ENCODE assay signal across 7 cellular contexts in the genomic region with DNA sequence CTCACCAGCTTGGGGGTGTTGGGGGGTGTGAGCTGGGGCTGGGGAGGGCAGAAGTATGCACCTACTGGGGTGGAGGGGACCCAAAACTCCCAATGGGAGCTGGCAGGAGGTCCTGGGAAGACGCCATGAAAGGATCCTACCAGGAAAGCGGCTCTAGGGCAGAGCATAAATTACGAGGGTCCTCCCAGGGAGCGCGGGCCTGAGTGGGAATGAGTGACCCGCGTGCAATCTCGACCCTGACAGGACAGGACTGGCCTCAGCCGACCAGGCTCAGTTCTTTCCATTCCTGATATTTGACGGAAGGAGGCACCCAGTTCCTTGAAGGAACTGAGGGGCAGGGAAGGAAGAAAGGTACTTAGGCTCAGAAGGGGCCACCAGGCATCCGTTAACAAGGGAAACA.
A peak's percentile ranks its signal among the peaks of the same experiment; 100 is the strongest.
DNase-seq lines count a peak whose midpoint lies in the region; ATAC-seq, FAIRE-seq and TF ChIP-seq lines count a peak whose summit lies in the region.
"Not testable (repeated sequence)": the region's sequence is repeated elsewhere in the genome, so short reads cannot be mapped to it uniquely, and the experiment has no call there.

No MANE protein-coding gene starts in this region.

- H3K27me3 Mint-ChIP-seq in activated T-cell treated with anti-CD3 and anti-CD28 coated beads, Interleukin-2, amount 50 U/mL, for 24 hours, result not testable (repeated sequence)

- POLR2A ChIA-PET in K562 (lab: Yijun Ruan, JAX), result not testable (repeated sequence)

- not testable (repeated sequence) for H3K4me1 Mint-ChIP-seq in activated T-cell treated with anti-CD3 and anti-CD28 coated beads, Interleukin-2, amount 50 U/mL, for 24 hours (ENCODE audit: low read depth)

- not testable (repeated sequence) for H3K9ac ChIP-seq in K562 (ENCODE audit: insufficient read depth in 1 of 2, low read depth in 2 of 2, low read length in 2 of 2)

- intact Hi-C loops in K562 (cut with micrococcal nuclease); cardiac septum (cut with DNase I); right cardiac atrium (cut with DNase I); spleen (cut with DNase I; ENCODE audit: low total_unique reads); upper lobe of right lung (cut with DNase I): not testable (repeated sequence)

- H3K36me3 ChIP-seq in K562 (ENCODE audit: control insufficient read depth, insufficient read depth, low read length); spleen; upper lobe of right lung: not testable (repeated sequence)

- DNase-seq in HTR-8/SVneo (ENCODE audit: insufficient read length, low spot score); K562 (ENCODE audit: extremely low read depth in 1 of 4, low spot score in 3 of 4): not testable (repeated sequence)
- DNase-seq in activated T-cell treated with anti-CD3 and anti-CD28 coated beads, Interleukin-2, amount 50 U/mL, for 24 hours, result peak; percentile 29
- DNase-seq in cardiac septum (ENCODE audit: low spot score) (peak; percentile 67), right cardiac atrium (peak in 2 of 3 donors; percentile 35 to 41), spleen (peak; percentile 44), upper lobe of right lung (peak; percentile 34)

- TF ChIP-seq POLR2A in K562 (conservative IDR thresholded peaks at IDR 0.05); spleen (IDR thresholded peaks at IDR 0.05): not testable (repeated sequence)

- not testable (repeated sequence) for ATAC-seq in K562, right cardiac atrium, upper lobe of right lung

- not testable (repeated sequence) for H3K9me3 ChIP-seq in K562 (replicated peaks; ENCODE audit: control insufficient read depth, insufficient read depth, low read depth, low read length); right cardiac atrium (ENCODE audit: control insufficient read depth, low read length); upper lobe of right lung
- H3K9me3 ChIP-seq in spleen, result peaks cover 0 to 12% (median 0%) of the 10 kb centered on the region in 8 donors

- H3K9me1 ChIP-seq in K562 (ENCODE audit: control insufficient read depth, insufficient read depth, low read length), result not testable (repeated sequence)

- TF ChIP-seq CTCF in K562 (IDR thresholded peaks at IDR 0.05 in 2 of 3, conservative IDR thresholded peaks at IDR 0.05 in 1 of 3; ENCODE audit: insufficient read depth in 2 of 3, low read depth in 1 of 3, low read length in 3 of 3); spleen (IDR thresholded peaks at IDR 0.05 in 8 of 11, conservative IDR thresholded peaks at IDR 0.05 in 3 of 11); upper lobe of right lung (IDR thresholded peaks at IDR 0.05): not testable (repeated sequence)

- not testable (repeated sequence) for H3K9me3 Mint-ChIP-seq in activated T-cell treated with anti-CD3 and anti-CD28 coated beads, Interleukin-2, amount 50 U/mL, for 24 hours

- not testable (repeated sequence) for H3K79me2 ChIP-seq in K562 (ENCODE audit: control insufficient read depth, insufficient read depth, low read length)

- 69% methylated on average over 7 of the region's 11 CpGs for WGBS in K562 (ENCODE audit: insufficient coverage, low coverage, missing lambda C conversion rate)
- 78% methylated on average over 9 of the region's 11 CpGs for WGBS in right cardiac atrium
- WGBS in spleen, 5 donors, result 74 to 85% (median 84%) methylated on average over 8 to 9 of the region's 11 CpGs

- not testable (repeated sequence) for H3K27ac ChIP-seq in K562 (ENCODE audit: extremely low read depth, low read depth, low read length); right cardiac atrium (ENCODE audit: low read length); spleen; upper lobe of right lung

- TF ChIP-seq RAD21 in K562 (CRISPR knock-in tag; conservative IDR thresholded peaks at IDR 0.05 in 1 of 2, IDR thresholded peaks at IDR 0.05 in 1 of 2), result not testable (repeated sequence)

- H3K4me2 ChIP-seq in K562 (ENCODE audit: insufficient read depth, low read length), result not testable (repeated sequence)

- CTCF ChIA-PET in K562 (lab: Yijun Ruan, JAX; ENCODE audit: low intra/inter-chr PET ratio), result not testable (repeated sequence)

- not testable (repeated sequence) for H3K4me1 ChIP-seq in K562 (replicated peaks in 1 of 2; ENCODE audit: control insufficient read depth in 2 of 2, insufficient read depth in 2 of 2, low read length in 2 of 2); right cardiac atrium (ENCODE audit: control insufficient read depth, insufficient read depth, low read length); spleen; upper lobe of right lung

- in situ Hi-C loops in K562 (cut with MboI), result not testable (repeated sequence)

- not testable (repeated sequence) for H4K20me1 ChIP-seq in K562 (replicated peaks; ENCODE audit: control insufficient read depth, insufficient read depth, low read length)

- not testable (repeated sequence) for TF ChIP-seq EP300 in K562 (IDR thresholded peaks at IDR 0.05; ENCODE audit: low read length)

- not testable (repeated sequence) for BruUV-seq in K562 (replicated peaks; lab: Mats Ljungman, UMichigan)

- not testable (repeated sequence) for H3K4me3 Mint-ChIP-seq in activated T-cell treated with anti-CD3 and anti-CD28 coated beads, Interleukin-2, amount 50 U/mL, for 24 hours

- not testable (repeated sequence) for H3K27me3 ChIP-seq in K562 (ENCODE audit: control insufficient read depth in 2 of 2, insufficient read depth in 2 of 2, low read length in 2 of 2); right cardiac atrium (ENCODE audit: control insufficient read depth, insufficient read depth); spleen (replicated peaks in 1 of 7); upper lobe of right lung

- FAIRE-seq in HTR-8/SVneo (lab: Jason Lieb, UNC) (peak; percentile 38), K562 (lab: Jason Lieb, UNC) (peak; percentile 26)

- not testable (repeated sequence) for H2AFZ ChIP-seq in K562 (ENCODE audit: low read depth, low read length)

- not testable (repeated sequence) for H3K36me3 Mint-ChIP-seq in activated T-cell treated with anti-CD3 and anti-CD28 coated beads, Interleukin-2, amount 50 U/mL, for 24 hours (ENCODE audit: low read depth)

- H3K4me3 ChIP-seq in K562; right cardiac atrium (ENCODE audit: low read length); spleen; upper lobe of right lung: not testable (repeated sequence)

- H3K27ac Mint-ChIP-seq in activated T-cell treated with anti-CD3 and anti-CD28 coated beads, Interleukin-2, amount 50 U/mL, for 24 hours, result not testable (repeated sequence)
